18 cellular contexts compared by ENCODE assay signal in genomic region chr10:672992-673391, GRCh38. TPM values are rescaled to one million over a fixed set of nuclear protein-coding genes. Genes with fewer than 3 reads are reported as not detected.
DNase-seq lines count a peak whose midpoint lies in the region; ATAC-seq, FAIRE-seq and TF ChIP-seq lines count a peak whose summit lies in the region.
"Had no signal": no experiment of that assay in that cellular context is flagged by ENCODE, and none has a peak within 500 bp of the region (broad histone marks: within the 10 kb centered on the region; RNA-seq: fewer than 3 reads in every experiment).

No MANE protein-coding gene starts in this region.

- H2AK5ac ChIP-seq in neuronal stem cell (ENCODE audit: low read depth, low read length) = no peak overlapping the region

- H3K27ac ChIP-seq in astrocyte (ENCODE audit: low read depth, low read length) (no peak overlapping the region), endodermal cell (ENCODE audit: low read depth, low read length) (no peak overlapping the region), neuronal stem cell (replicated peaks; ENCODE audit: low read length) (no peak overlapping the region), sigmoid colon (peak overlapping the region in 3 of 4 donors; percentile 32 to 67 (median 56)), RWPE1 (no peak overlapping the region)
- H3K27ac ChIP-seq: BLaER1, GM23248 had no signal

- no peak overlapping the region for H4K8ac ChIP-seq in neuronal stem cell (ENCODE audit: low read depth, low read length)

- intact Hi-C loops in sigmoid colon (cut with DNase I) = no loop called here

- peaks cover 97% of the 10 kb centered on the region for H3K79me2 ChIP-seq in astrocyte (ENCODE audit: insufficient read depth, low read length)

- H3K4me3 ChIP-seq in astrocyte (ENCODE audit: insufficient read depth, low read depth, low read length) (no peak overlapping the region), endodermal cell (ENCODE audit: low read length) (no peak overlapping the region), neuronal stem cell (ENCODE audit: low read length in 2 of 2) (no peak overlapping the region), sigmoid colon (no peak overlapping the region)
- H3K4me3 ChIP-seq: BLaER1, GM23248, HAP-1 had no signal

- H2BK5ac ChIP-seq in neuronal stem cell (ENCODE audit: low read length) = no peak overlapping the region

- H2AFZ ChIP-seq in astrocyte (ENCODE audit: low read depth, low read length) (no peak overlapping the region), neuronal stem cell (ENCODE audit: low read length) (no peak overlapping the region)
- H2AFZ ChIP-seq: GM23248 had no signal

- H3K9ac ChIP-seq in astrocyte (ENCODE audit: low read length) = no peak overlapping the region
- H3K9ac ChIP-seq in endodermal cell (ENCODE audit: extremely low read depth, low read length, poor library complexity, severe bottlenecking) = no peak overlapping the region
- H3K9ac ChIP-seq in neuronal stem cell (ENCODE audit: low read depth, low read length, poor library complexity) = no peak overlapping the region
- H3K9ac ChIP-seq: BLaER1, GM23248 had no signal

- H3K36me3 Mint-ChIP-seq in astrocyte (ENCODE audit: low read depth, unreplicated experiment) (peaks cover 2% of the 10 kb centered on the region), endodermal cell (ENCODE audit: low read depth) (peaks cover 2% of the 10 kb centered on the region)
- H3K36me3 Mint-ChIP-seq: CD14-positive monocyte; CD4-positive, alpha-beta memory T cell had no signal

- no peak overlapping the region for H3K14ac ChIP-seq in neuronal stem cell (ENCODE audit: low read length)

- H3K9me3 Mint-ChIP-seq in astrocyte (ENCODE audit: unreplicated experiment) (peaks cover 2% of the 10 kb centered on the region), endodermal cell (peaks cover 9% of the 10 kb centered on the region)

- no peak overlapping the region for H2BK12ac ChIP-seq in neuronal stem cell (ENCODE audit: low read length)

- 87 to 95% methylated on average over 3 to 5 of the region's 5 CpGs for WGBS in endodermal cell (ENCODE audit: insufficient coverage in 1 of 2, insufficient read length in 1 of 2), 2 experiments
- WGBS in neuronal stem cell (ENCODE audit: extremely low coverage in 2 of 2, insufficient read length in 2 of 2, insufficient replicate concordance in 1 of 2), 2 donors = no CpG with 5 or more reads among the region's 5 CpGs
- 86 to 87% methylated on average over 5 of the region's 5 CpGs for WGBS in sigmoid colon, 2 donors

- H3K79me1 ChIP-seq in neuronal stem cell (ENCODE audit: low read depth, low read length) = peaks cover 19% of the 10 kb centered on the region

- H3K27ac Mint-ChIP-seq in astrocyte (ENCODE audit: unreplicated experiment) (peak overlapping the region; percentile 2), endodermal cell (no peak overlapping the region)
- H3K27ac Mint-ChIP-seq: CD14-positive monocyte; CD4-positive, alpha-beta memory T cell had no signal

- TF ChIP-seq POLR2A in sigmoid colon (IDR thresholded peaks at IDR 0.05) = no peak

- CTCF ChIA-PET in RWPE1 (lab: Yijun Ruan, JAX) = no interaction called here

- H4K20me1 ChIP-seq in astrocyte (ENCODE audit: insufficient read depth, low read length) = peaks cover 77% of the 10 kb centered on the region

- POLR2A ChIA-PET in RWPE1 (lab: Yijun Ruan, JAX; ENCODE audit: low non-redundant PET) = no interaction called here

- H3K27me3 Mint-ChIP-seq in astrocyte (ENCODE audit: low read depth, unreplicated experiment) (no peaks in the 10 kb centered on the region), endodermal cell (ENCODE audit: insufficient read depth) (no peaks in the 10 kb centered on the region)

- no peak for TF ChIP-seq EP300 in sigmoid colon (IDR thresholded peaks at IDR 0.05)

- no peak for FAIRE-seq in astrocyte (lab: Jason Lieb, UNC)
- FAIRE-seq: GM19239 had no signal

- no peaks in the 10 kb centered on the region for H3K4me1 ChIP-seq in astrocyte (ENCODE audit: insufficient read depth, low read length)
- H3K4me1 ChIP-seq in endodermal cell (ENCODE audit: control insufficient read depth, insufficient read depth, low read length) = no peaks in the 10 kb centered on the region
- peaks cover 0 to 5% of the 10 kb centered on the region in 2 donors for H3K4me1 ChIP-seq in neuronal stem cell (ENCODE audit: control insufficient read depth in 2 of 2, insufficient read depth in 1 of 2, low read depth in 1 of 2, low read length in 2 of 2)
- H3K4me1 ChIP-seq in sigmoid colon = peaks cover 0 to 52% (median 41%) of the 10 kb centered on the region in 4 donors
- H3K4me1 ChIP-seq: HAP-1 had no signal

- H3K27me3 ChIP-seq in astrocyte (ENCODE audit: insufficient read depth, low read length) = no peaks in the 10 kb centered on the region
- H3K27me3 ChIP-seq in endodermal cell (ENCODE audit: control insufficient read depth, insufficient read depth, low read length, poor library complexity, severe bottlenecking) = no peaks in the 10 kb centered on the region
- no peaks in the 10 kb centered on the region for H3K27me3 ChIP-seq in neuronal stem cell (ENCODE audit: control insufficient read depth in 3 of 3, insufficient read depth in 3 of 3, low read depth in 1 of 3, low read length in 3 of 3)
- H3K27me3 ChIP-seq in sigmoid colon = no peaks in the 10 kb centered on the region
- H3K27me3 ChIP-seq: BLaER1 had no signal

- no peaks in the 10 kb centered on the region for H3K9me3 ChIP-seq in astrocyte (ENCODE audit: insufficient read depth, low read depth, low read length)
- no peaks in the 10 kb centered on the region for H3K9me3 ChIP-seq in endodermal cell (ENCODE audit: control insufficient read depth, low read length)
- H3K9me3 ChIP-seq in neuronal stem cell (replicated peaks in 1 of 2; ENCODE audit: control insufficient read depth in 2 of 2, insufficient read depth in 1 of 2, low read depth in 1 of 2, low read length in 2 of 2) = peaks cover 3 to 17% of the 10 kb centered on the region in 2 donors
- H3K9me3 ChIP-seq in sigmoid colon = no peaks in the 10 kb centered on the region
- H3K9me3 ChIP-seq: HAP-1 had no signal

- TF ChIP-seq CTCF in astrocyte (IDR thresholded peaks at IDR 0.05; ENCODE audit: insufficient read depth, low read depth, low read length) = no peak
- no peak for TF ChIP-seq CTCF in endodermal cell (conservative IDR thresholded peaks at IDR 0.05)
- no peak for TF ChIP-seq CTCF in sigmoid colon (IDR thresholded peaks at IDR 0.05)
- no peak for TF ChIP-seq CTCF in RWPE1 (conservative IDR thresholded peaks at IDR 0.05; ENCODE audit: low read depth)

- DNase-seq in astrocyte (ENCODE audit: low read depth) (no peak), endodermal cell (peak; percentile 24), neuronal stem cell (ENCODE audit: low spot score) (no peak), sigmoid colon (no peak), RWPE1 (ENCODE audit: low spot score) (no peak), HCEC 1CT (no peak)
- DNase-seq: 8988T; Calu3; CD4-positive, alpha-beta memory T cell; DMS79 treated with DMSO at 0.1 percent for 48 hours; GF-D8; GM23248 had no signal

- H2BK15ac ChIP-seq in neuronal stem cell (ENCODE audit: low read length) = no peak overlapping the region

- no peak overlapping the region for H4K91ac ChIP-seq in neuronal stem cell (ENCODE audit: low read depth, low read length, poor library complexity)

- H3K4me2 ChIP-seq in astrocyte (ENCODE audit: low read length) (no peak overlapping the region), neuronal stem cell (ENCODE audit: insufficient read depth, low read length, poor library complexity, severe bottlenecking) (no peak overlapping the region)

- H3K36me3 ChIP-seq in astrocyte (ENCODE audit: insufficient read depth, low read length) (no peaks in the 10 kb centered on the region), endodermal cell (ENCODE audit: control insufficient read depth, insufficient read depth, low read length) (no peaks in the 10 kb centered on the region), neuronal stem cell (replicated peaks in 1 of 2; ENCODE audit: control insufficient read depth in 2 of 2, insufficient read depth in 2 of 2, low read length in 2 of 2) (peaks cover 0 to 2% of the 10 kb centered on the region in 2 donors), sigmoid colon (no peaks in the 10 kb centered on the region)
- H3K36me3 ChIP-seq: BLaER1, HAP-1 had no signal

- no peak overlapping the region for H2BK120ac ChIP-seq in neuronal stem cell (ENCODE audit: low read depth, low read length)

- H3K4ac ChIP-seq in neuronal stem cell (ENCODE audit: low read length) = no peak overlapping the region

- H3K4me1 Mint-ChIP-seq in astrocyte (ENCODE audit: low read depth, unreplicated experiment) (peaks cover 26% of the 10 kb centered on the region), endodermal cell (no peaks in the 10 kb centered on the region)
- H3K4me1 Mint-ChIP-seq: CD14-positive monocyte had no signal

- H3K4me3 Mint-ChIP-seq in astrocyte (ENCODE audit: unreplicated experiment) (no peak overlapping the region), endodermal cell (no peak overlapping the region)
- H3K4me3 Mint-ChIP-seq: CD14-positive monocyte; CD4-positive, alpha-beta memory T cell had no signal

- ATAC-seq in GM21447 (IDR thresholded peaks at IDR 0.05; ENCODE audit: unreplicated experiment) (no peak), HG02973 (IDR thresholded peaks at IDR 0.05; ENCODE audit: unreplicated experiment) (no peak)

- H3K23ac ChIP-seq in neuronal stem cell (ENCODE audit: low read depth, low read length, poor library complexity) = peak overlapping the region; percentile 7

- no peak overlapping the region for H3K18ac ChIP-seq in neuronal stem cell (ENCODE audit: low read length)

RNA-seq across cellular contexts. Expression of gene DIP2C, which starts 16.5 kb away (rescaled TPM):
- 27.3 and 30.1 TPM in 2 replicates for total RNA-seq in astrocyte
- 10 to 100 TPM; 13.0 to 13.7 TPM for total RNA-seq in endodermal cell
- polyA plus RNA-seq in endodermal cell (2013, experiment 1 of 2) = 13.5 TPM
- 13.2 TPM for polyA plus RNA-seq in endodermal cell (2013, experiment 2 of 2)
- 8.1 TPM for polyA plus RNA-seq in neuronal stem cell (2013, experiment 1 of 2)
- polyA plus RNA-seq in neuronal stem cell (2013, experiment 2 of 2) = 8.4 TPM
- 10 to 100 TPM; 42.1 to 67.9 (median 50.3) TPM for total RNA-seq in sigmoid colon
- 1 to 10 TPM; 1.8 to 5.5 (median 3.0) TPM for polyA plus RNA-seq in sigmoid colon
- polyA plus RNA-seq: CD14-positive monocyte had no signal

Comparison
In these comparisons a context has a peak if more than half of its experiments do, and no peak if none do; other contexts are left out.
1. H3K27ac ChIP-seq: peak in sigmoid colon (3 of 4); none in astrocyte (single experiment), endodermal cell (single experiment), neuronal stem cell (single experiment) and RWPE1 (single experiment).